ENCODE assay signal across 1 cellular context in genomic region chr6:107305391-107305790, GRCh38.
TF ChIP-seq lines count a peak whose summit lies in the region.

No MANE protein-coding gene starts in this region.

TF ChIP-seq in HCT116, 20 proteins besides CTCF, POLR2A, EP300 and RAD21 (continued from another document):
- TF ChIP-seq REST (IDR thresholded peaks at IDR 0.05; ENCODE audit: low read depth) (no peak), ATF3 (IDR thresholded peaks at IDR 0.05) (no peak), CEBPB (IDR thresholded peaks at IDR 0.05; ENCODE audit: low read depth) (no peak), JUND (IDR thresholded peaks at IDR 0.05) (no peak), MAX (IDR thresholded peaks at IDR 0.05) (no peak), SIN3A (IDR thresholded peaks at IDR 0.05; ENCODE audit: low read depth) (no peak), EGR1 (IDR thresholded peaks at IDR 0.05; ENCODE audit: low read depth) (no peak), SRF (IDR thresholded peaks at IDR 0.05; ENCODE audit: low read depth) (no peak), EZH2phosphoT487 (IDR thresholded peaks at IDR 0.05; ENCODE audit: borderline replicate concordance) (no peak)
TF ChIP-seq in HCT116: peak in this region for 0.
